Comparison of ENCODE assay signal across 8 cellular contexts in the genomic region with DNA sequence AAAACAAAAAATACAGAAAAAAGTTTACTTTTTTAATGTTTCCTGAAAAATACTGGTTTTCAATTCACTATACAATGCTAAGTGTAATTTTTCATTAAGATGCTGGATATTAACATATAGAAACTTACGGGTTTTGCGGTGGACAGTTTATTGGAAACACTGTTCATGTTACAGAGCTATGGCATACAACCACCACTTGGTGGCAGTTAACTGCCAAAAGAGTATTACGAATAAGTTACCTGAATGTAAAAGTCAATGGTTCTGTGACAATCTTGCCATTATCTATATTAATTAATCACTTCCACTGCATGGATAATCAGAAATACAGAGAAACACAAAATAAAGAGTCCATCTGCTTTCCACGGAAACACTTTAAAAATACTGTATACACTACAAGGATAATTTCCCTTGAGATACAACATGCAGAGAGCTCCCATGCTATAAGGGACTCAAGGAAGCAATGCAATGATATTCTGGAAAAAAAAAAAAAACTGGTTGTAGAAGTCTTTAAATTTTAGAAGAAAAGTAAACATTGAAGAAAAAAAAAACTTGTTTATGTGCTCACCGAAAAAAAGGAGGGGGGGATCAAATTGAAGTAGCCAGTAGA.
A peak's percentile ranks its signal among the peaks of the same experiment; 100 is the strongest.
DNase-seq lines count a peak whose midpoint lies in the region; ATAC-seq, FAIRE-seq and TF ChIP-seq lines count a peak whose summit lies in the region.

No MANE protein-coding gene starts in this region.

- no peaks in the 10 kb centered on the region for H3K79me2 ChIP-seq in OCI-LY1 (ENCODE audit: insufficient read depth, low read length)

- no peak overlapping the region for H3K4me2 ChIP-seq in OCI-LY1 (ENCODE audit: low read length)

- TF ChIP-seq CTCF in OCI-LY1 (IDR thresholded peaks at IDR 0.05; ENCODE audit: low read length) = peak; percentile 89
- peak; percentile 78 for TF ChIP-seq CTCF in choroid plexus epithelial cell (conservative IDR thresholded peaks at IDR 0.05; ENCODE audit: low read depth, low read length)

- H3K4me1 ChIP-seq in OCI-LY1 (ENCODE audit: insufficient read depth, low read length, severe bottlenecking) = no peaks in the 10 kb centered on the region

- no peaks in the 10 kb centered on the region for H4K20me1 ChIP-seq in OCI-LY1 (ENCODE audit: insufficient read depth, low read length)

- DNase-seq in NCI-H2107 treated with DMSO at 0.1 percent for 48 hours (lab: John Stamatoyannopoulos, UW; ENCODE audit: unreplicated experiment) (peak; percentile 1), NCI-H2107 (lab: John Stamatoyannopoulos, UW) (no peak), GM19239 (ENCODE audit: insufficient read length, low spot score) (no peak), choroid plexus epithelial cell (ENCODE audit: low read depth) (peak; percentile 65), midbrain (lab: John Stamatoyannopoulos, UW) (peak; percentile 21)
- DNase-seq in activated CD8-positive, alpha-beta memory T cell treated with anti-CD3 and anti-CD28 coated beads for 24 hours = no peak

- ATAC-seq in HG03103 (IDR thresholded peaks at IDR 0.05; ENCODE audit: low read depth, unreplicated experiment) = peak; percentile 89

- H3K9me3 ChIP-seq in OCI-LY1 (ENCODE audit: low read length) = no peaks in the 10 kb centered on the region

- no peak overlapping the region for H2AFZ ChIP-seq in OCI-LY1 (ENCODE audit: low read length)

- no peak overlapping the region for H3K4me3 ChIP-seq in OCI-LY1 (ENCODE audit: low read depth, low read length, poor library complexity, severe bottlenecking)
- no peak overlapping the region for H3K4me3 ChIP-seq in choroid plexus epithelial cell (ENCODE audit: low read depth, low read length)

- no peak overlapping the region for H3K27ac ChIP-seq in OCI-LY1 (ENCODE audit: low read depth, low read length, poor library complexity, severe bottlenecking)

- FAIRE-seq in GM19239 (lab: Jason Lieb, UNC) = peak; percentile 80

- H3F3A ChIP-seq in OCI-LY1 (ENCODE audit: insufficient read depth, low read length) = no peaks in the 10 kb centered on the region

- H3K9ac ChIP-seq in OCI-LY1 (ENCODE audit: low read length) = no peak overlapping the region

- no peaks in the 10 kb centered on the region for H3K9me2 ChIP-seq in OCI-LY1 (ENCODE audit: low read depth, low read length)

- no peaks in the 10 kb centered on the region for H3K36me3 ChIP-seq in OCI-LY1 (ENCODE audit: insufficient read depth, low read length)

- H3K27me3 ChIP-seq in OCI-LY1 (ENCODE audit: insufficient read depth, low read length) = no peaks in the 10 kb centered on the region

Comparison
In these comparisons a context has a peak if more than half of its experiments do, and no peak if none do; other contexts are left out.
1. DNase-seq: peak in NCI-H2107 treated with DMSO at 0.1 percent for 48 hours (single experiment), choroid plexus epithelial cell (single experiment) and midbrain (single experiment); none in NCI-H2107 (single experiment), GM19239 (single experiment) and activated CD8-positive, alpha-beta memory T cell treated with anti-CD3 and anti-CD28 coated beads for 24 hours (single experiment).